Comparison of ENCODE assay signal across 1 cellular context in the genomic region with DNA sequence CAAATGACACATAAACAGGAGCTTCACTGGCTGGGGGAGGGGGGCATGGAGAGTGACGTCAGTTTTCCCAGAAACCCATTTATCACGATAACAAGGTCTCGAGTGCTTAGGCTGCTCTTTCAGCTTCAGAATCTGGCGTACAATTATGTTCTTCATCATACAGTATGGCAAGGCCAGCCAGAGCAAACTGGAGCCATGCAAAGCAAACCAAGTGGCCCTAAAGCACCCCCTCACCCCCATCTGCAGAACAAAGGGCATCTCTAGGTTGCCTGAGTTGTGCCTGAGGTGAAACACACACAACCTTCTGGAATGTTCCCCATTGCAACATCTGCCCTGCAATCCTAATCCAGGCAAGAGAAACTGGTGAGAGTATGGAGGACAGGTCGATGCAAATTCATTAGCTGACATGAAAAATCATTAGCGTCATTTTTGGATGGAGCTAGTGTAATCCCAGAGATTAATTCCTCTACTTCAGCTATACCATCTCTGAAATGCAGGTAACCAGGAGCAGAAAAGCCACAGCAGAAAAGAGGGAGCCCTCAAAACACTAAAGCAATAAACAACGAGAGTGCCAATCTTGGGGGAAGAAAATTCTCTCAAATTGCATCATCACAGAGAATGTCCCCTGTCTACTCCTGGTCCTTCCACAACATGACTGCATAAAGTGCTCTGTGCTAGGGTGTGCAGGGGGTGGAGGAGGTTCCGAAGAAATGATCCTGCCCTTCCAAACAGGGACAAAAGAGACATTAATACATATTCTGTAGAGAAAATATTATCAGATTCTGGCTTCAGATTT.
TF ChIP-seq lines count a peak whose summit lies in the region.

No MANE protein-coding gene starts in this region.

TF ChIP-seq in WTC11, 78 proteins besides CTCF, POLR2A, EP300 and RAD21 (continued from another document):
- TF ChIP-seq ZNF219 (CRISPR knock-in tag; IDR thresholded peaks at IDR 0.05; ENCODE audit: borderline replicate concordance) (no peak), CBFB (CRISPR knock-in tag; IDR thresholded peaks at IDR 0.05; ENCODE audit: low read depth) (no peak), ETV6 (CRISPR knock-in tag; IDR thresholded peaks at IDR 0.05) (no peak), NR3C1 (CRISPR knock-in tag; conservative IDR thresholded peaks at IDR 0.05; ENCODE audit: low read depth) (no peak), NFYB (CRISPR knock-in tag; conservative IDR thresholded peaks at IDR 0.05; ENCODE audit: low read depth) (no peak), GRHL2 (CRISPR knock-in tag; IDR thresholded peaks at IDR 0.05; ENCODE audit: insufficient replicate concordance, severe bottlenecking) (no peak), IRF2 (CRISPR knock-in tag; IDR thresholded peaks at IDR 0.05; ENCODE audit: borderline replicate concordance, low read depth) (no peak)
- TF ChIP-seq, protein P1, sequence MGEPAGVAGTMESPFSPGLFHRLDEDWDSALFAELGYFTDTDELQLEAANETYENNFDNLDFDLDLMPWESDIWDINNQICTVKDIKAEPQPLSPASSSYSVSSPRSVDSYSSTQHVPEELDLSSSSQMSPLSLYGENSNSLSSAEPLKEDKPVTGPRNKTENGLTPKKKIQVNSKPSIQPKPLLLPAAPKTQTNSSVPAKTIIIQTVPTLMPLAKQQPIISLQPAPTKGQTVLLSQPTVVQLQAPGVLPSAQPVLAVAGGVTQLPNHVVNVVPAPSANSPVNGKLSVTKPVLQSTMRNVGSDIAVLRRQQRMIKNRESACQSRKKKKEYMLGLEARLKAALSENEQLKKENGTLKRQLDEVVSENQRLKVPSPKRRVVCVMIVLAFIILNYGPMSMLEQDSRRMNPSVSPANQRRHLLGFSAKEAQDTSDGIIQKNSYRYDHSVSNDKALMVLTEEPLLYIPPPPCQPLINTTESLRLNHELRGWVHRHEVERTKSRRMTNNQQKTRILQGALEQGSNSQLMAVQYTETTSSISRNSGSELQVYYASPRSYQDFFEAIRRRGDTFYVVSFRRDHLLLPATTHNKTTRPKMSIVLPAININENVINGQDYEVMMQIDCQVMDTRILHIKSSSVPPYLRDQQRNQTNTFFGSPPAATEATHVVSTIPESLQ (CRISPR knock-in tag; IDR thresholded peaks at IDR 0.05), result no peak
